Comparison of ENCODE assay signal across 2 cellular contexts in the genomic region with DNA sequence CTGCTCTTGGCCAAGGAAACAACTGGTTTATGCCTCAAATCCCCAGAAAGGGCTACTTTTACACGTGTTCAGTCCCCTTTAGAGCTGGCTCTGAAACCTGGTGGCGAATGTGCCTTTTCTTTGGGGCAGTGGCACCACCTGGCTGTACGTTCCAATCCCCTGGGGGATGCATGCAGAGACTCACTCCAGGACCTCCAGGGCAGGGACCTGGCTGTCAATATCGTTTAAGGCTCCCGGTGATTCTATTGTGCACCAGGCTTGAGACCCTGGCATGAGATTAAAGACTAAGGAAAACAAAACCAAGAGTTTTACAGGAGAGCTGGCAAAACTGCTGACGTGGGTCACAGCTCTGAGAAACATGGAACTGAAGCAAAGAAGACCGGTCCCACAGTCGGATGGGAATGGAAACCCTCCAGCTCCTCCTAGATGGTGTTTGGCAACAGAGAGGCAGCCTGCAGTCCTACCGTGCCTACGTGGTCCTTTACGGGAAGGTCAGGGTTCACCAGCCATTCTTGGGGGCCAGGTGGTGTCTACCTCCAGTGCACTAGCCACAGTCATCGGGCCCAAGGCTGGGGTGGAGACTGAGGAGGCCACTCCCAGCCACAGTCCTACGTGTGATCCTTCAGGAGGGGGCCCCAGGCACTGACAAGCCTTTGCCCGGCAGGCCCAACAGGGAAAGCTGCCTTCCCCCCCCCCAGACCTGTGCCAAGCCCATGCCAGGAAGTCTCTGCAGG.
TF ChIP-seq lines count a peak whose summit lies in the region.

No MANE protein-coding gene starts in this region.

TF ChIP-seq in A549, 52 proteins besides CTCF, POLR2A, EP300 and RAD21:
- TF ChIP-seq HEYL (CRISPR knock-in tag; IDR thresholded peaks at IDR 0.05) (no peak), RCOR1 (IDR thresholded peaks at IDR 0.05; ENCODE audit: low read depth, low read length) (no peak), NR3C1 (IDR thresholded peaks at IDR 0.05) (no peak), CHD4 (IDR thresholded peaks at IDR 0.05; ENCODE audit: borderline replicate concordance) (no peak), ZC3H11A (IDR thresholded peaks at IDR 0.05) (no peak), KDM1A (IDR thresholded peaks at IDR 0.05; ENCODE audit: low read depth) (no peak), RNF2 (IDR thresholded peaks at IDR 0.05; ENCODE audit: borderline replicate concordance, low read depth) (no peak), NPAS2 (CRISPR knock-in tag; IDR thresholded peaks at IDR 0.05; ENCODE audit: borderline replicate concordance) (no peak), HOXB5 (CRISPR knock-in tag; IDR thresholded peaks at IDR 0.05) (no peak), HDAC2 (IDR thresholded peaks at IDR 0.05) (no peak), POLR2AphosphoS2 (conservative IDR thresholded peaks at IDR 0.05; ENCODE audit: low read length) (no peak), MYC (IDR thresholded peaks at IDR 0.05; ENCODE audit: borderline replicate concordance, low read length) (no peak), FOSB (CRISPR knock-in tag; IDR thresholded peaks at IDR 0.05) (no peak), BHLHE40 (IDR thresholded peaks at IDR 0.05; ENCODE audit: low read depth, low read length) (no peak), EHF (CRISPR knock-in tag; IDR thresholded peaks at IDR 0.05) (no peak)
- TF ChIP-seq, protein P1, sequence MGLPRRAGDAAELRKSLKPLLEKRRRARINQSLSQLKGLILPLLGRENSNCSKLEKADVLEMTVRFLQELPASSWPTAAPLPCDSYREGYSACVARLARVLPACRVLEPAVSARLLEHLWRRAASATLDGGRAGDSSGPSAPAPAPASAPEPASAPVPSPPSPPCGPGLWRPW (IDR thresholded peaks at IDR 0.05): no peak
- TF ChIP-seq, protein P2, sequence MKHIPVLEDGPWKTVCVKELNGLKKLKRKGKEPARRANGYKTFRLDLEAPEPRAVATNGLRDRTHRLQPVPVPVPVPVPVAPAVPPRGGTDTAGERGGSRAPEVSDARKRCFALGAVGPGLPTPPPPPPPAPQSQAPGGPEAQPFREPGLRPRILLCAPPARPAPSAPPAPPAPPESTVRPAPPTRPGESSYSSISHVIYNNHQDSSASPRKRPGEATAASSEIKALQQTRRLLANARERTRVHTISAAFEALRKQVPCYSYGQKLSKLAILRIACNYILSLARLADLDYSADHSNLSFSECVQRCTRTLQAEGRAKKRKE (CRISPR knock-in tag; IDR thresholded peaks at IDR 0.05; ENCODE audit: low read depth): no peak
- TF ChIP-seq, protein P3, sequence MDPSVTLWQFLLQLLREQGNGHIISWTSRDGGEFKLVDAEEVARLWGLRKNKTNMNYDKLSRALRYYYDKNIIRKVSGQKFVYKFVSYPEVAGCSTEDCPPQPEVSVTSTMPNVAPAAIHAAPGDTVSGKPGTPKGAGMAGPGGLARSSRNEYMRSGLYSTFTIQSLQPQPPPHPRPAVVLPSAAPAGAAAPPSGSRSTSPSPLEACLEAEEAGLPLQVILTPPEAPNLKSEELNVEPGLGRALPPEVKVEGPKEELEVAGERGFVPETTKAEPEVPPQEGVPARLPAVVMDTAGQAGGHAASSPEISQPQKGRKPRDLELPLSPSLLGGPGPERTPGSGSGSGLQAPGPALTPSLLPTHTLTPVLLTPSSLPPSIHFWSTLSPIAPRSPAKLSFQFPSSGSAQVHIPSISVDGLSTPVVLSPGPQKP (IDR thresholded peaks at IDR 0.05; ENCODE audit: low read depth, low read length): no peak

TF ChIP-seq in GM23338, 12 proteins besides CTCF, POLR2A, EP300 and RAD21:
- TF ChIP-seq CREB1 (CRISPR knock-in tag; IDR thresholded peaks at IDR 0.05; ENCODE audit: low read depth): no peak
- TF ChIP-seq, protein P4, sequence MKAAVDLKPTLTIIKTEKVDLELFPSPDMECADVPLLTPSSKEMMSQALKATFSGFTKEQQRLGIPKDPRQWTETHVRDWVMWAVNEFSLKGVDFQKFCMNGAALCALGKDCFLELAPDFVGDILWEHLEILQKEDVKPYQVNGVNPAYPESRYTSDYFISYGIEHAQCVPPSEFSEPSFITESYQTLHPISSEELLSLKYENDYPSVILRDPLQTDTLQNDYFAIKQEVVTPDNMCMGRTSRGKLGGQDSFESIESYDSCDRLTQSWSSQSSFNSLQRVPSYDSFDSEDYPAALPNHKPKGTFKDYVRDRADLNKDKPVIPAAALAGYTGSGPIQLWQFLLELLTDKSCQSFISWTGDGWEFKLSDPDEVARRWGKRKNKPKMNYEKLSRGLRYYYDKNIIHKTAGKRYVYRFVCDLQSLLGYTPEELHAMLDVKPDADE (IDR thresholded peaks at IDR 0.05): no peak
- TF ChIP-seq EZH2phosphoT487 (IDR thresholded peaks at IDR 0.05; ENCODE audit: unreplicated experiment): no peak
- TF ChIP-seq, protein P5, sequence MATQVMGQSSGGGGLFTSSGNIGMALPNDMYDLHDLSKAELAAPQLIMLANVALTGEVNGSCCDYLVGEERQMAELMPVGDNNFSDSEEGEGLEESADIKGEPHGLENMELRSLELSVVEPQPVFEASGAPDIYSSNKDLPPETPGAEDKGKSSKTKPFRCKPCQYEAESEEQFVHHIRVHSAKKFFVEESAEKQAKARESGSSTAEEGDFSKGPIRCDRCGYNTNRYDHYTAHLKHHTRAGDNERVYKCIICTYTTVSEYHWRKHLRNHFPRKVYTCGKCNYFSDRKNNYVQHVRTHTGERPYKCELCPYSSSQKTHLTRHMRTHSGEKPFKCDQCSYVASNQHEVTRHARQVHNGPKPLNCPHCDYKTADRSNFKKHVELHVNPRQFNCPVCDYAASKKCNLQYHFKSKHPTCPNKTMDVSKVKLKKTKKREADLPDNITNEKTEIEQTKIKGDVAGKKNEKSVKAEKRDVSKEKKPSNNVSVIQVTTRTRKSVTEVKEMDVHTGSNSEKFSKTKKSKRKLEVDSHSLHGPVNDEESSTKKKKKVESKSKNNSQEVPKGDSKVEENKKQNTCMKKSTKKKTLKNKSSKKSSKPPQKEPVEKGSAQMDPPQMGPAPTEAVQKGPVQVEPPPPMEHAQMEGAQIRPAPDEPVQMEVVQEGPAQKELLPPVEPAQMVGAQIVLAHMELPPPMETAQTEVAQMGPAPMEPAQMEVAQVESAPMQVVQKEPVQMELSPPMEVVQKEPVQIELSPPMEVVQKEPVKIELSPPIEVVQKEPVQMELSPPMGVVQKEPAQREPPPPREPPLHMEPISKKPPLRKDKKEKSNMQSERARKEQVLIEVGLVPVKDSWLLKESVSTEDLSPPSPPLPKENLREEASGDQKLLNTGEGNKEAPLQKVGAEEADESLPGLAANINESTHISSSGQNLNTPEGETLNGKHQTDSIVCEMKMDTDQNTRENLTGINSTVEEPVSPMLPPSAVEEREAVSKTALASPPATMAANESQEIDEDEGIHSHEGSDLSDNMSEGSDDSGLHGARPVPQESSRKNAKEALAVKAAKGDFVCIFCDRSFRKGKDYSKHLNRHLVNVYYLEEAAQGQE (IDR thresholded peaks at IDR 0.05; ENCODE audit: unreplicated experiment): no peak
- no peak for TF ChIP-seq NANOG (IDR thresholded peaks at IDR 0.05; ENCODE audit: borderline replicate concordance)
- no peak for TF ChIP-seq EZH2 (IDR thresholded peaks at IDR 0.05; ENCODE audit: low read depth, unreplicated experiment)
- no peak for TF ChIP-seq POLR2AphosphoS5 (IDR thresholded peaks at IDR 0.05; ENCODE audit: low read depth)
- TF ChIP-seq STAT1 (IDR thresholded peaks at IDR 0.05; ENCODE audit: unreplicated experiment): no peak
- TF ChIP-seq, protein P6, sequence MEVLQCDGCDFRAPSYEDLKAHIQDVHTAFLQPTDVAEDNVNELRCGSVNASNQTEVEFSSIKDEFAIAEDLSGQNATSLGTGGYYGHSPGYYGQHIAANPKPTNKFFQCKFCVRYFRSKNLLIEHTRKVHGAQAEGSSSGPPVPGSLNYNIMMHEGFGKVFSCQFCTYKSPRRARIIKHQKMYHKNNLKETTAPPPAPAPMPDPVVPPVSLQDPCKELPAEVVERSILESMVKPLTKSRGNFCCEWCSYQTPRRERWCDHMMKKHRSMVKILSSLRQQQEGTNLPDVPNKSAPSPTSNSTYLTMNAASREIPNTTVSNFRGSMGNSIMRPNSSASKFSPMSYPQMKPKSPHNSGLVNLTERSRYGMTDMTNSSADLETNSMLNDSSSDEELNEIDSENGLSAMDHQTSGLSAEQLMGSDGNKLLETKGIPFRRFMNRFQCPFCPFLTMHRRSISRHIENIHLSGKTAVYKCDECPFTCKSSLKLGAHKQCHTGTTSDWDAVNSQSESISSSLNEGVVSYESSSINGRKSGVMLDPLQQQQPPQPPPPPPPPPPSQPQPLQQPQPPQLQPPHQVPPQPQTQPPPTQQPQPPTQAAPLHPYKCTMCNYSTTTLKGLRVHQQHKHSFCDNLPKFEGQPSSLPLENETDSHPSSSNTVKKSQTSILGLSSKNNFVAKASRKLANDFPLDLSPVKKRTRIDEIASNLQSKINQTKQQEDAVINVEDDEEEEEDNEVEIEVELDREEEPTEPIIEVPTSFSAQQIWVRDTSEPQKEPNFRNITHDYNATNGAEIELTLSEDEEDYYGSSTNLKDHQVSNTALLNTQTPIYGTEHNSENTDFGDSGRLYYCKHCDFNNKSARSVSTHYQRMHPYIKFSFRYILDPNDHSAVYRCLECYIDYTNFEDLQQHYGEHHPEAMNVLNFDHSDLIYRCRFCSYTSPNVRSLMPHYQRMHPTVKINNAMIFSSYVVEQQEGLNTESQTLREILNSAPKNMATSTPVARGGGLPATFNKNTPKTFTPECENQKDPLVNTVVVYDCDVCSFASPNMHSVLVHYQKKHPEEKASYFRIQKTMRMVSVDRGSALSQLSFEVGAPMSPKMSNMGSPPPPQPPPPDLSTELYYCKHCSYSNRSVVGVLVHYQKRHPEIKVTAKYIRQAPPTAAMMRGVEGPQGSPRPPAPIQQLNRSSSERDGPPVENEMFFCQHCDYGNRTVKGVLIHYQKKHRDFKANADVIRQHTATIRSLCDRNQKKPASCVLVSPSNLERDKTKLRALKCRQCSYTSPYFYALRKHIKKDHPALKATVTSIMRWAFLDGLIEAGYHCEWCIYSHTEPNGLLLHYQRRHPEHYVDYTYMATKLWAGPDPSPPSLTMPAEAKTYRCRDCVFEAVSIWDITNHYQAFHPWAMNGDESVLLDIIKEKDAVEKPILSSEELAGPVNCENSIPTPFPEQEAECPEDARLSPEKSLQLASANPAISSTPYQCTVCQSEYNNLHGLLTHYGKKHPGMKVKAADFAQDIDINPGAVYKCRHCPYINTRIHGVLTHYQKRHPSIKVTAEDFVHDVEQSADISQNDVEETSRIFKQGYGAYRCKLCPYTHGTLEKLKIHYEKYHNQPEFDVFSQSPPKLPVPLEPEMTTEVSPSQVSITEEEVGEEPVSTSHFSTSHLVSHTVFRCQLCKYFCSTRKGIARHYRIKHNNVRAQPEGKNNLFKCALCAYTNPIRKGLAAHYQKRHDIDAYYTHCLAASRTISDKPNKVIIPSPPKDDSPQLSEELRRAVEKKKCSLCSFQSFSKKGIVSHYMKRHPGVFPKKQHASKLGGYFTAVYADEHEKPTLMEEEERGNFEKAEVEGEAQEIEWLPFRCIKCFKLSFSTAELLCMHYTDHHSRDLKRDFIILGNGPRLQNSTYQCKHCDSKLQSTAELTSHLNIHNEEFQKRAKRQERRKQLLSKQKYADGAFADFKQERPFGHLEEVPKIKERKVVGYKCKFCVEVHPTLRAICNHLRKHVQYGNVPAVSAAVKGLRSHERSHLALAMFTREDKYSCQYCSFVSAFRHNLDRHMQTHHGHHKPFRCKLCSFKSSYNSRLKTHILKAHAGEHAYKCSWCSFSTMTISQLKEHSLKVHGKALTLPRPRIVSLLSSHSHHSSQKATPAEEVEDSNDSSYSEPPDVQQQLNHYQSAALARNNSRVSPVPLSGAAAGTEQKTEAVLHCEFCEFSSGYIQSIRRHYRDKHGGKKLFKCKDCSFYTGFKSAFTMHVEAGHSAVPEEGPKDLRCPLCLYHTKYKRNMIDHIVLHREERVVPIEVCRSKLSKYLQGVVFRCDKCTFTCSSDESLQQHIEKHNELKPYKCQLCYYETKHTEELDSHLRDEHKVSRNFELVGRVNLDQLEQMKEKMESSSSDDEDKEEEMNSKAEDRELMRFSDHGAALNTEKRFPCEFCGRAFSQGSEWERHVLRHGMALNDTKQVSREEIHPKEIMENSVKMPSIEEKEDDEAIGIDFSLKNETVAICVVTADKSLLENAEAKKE (CRISPR knock-in tag; IDR thresholded peaks at IDR 0.05): no peak
- TF ChIP-seq ZNF331 (CRISPR knock-in tag; IDR thresholded peaks at IDR 0.05; ENCODE audit: low read depth): no peak
- TF ChIP-seq JUNB (IDR thresholded peaks at IDR 0.05; ENCODE audit: unreplicated experiment): no peak
- TF ChIP-seq ZNF114 (CRISPR knock-in tag; IDR thresholded peaks at IDR 0.05): no peak
